Comparison of ENCODE assay signal across 1 cellular context in genomic region chr5:139648205-139649081, GRCh38.
TF ChIP-seq lines count a peak whose summit lies in the region.

TSS of gene CXXC5 (plus strand) at chr5:139648349. CDS start at chr5:139680524, 32,175 bp downstream.

TF ChIP-seq in GM12878, 131 proteins besides CTCF, POLR2A, EP300 and RAD21 (continued from another document):
- no peak for TF ChIP-seq CUX1 (IDR thresholded peaks at IDR 0.05; ENCODE audit: insufficient replicate concordance, low read depth, low read length)
- peak; percentile 70; the same call in 1 of the 2 replicates for TF ChIP-seq RB1 (IDR thresholded peaks at IDR 0.05; ENCODE audit: borderline replicate concordance)
- no peak for TF ChIP-seq PKNOX1 (IDR thresholded peaks at IDR 0.05)
- no peak for TF ChIP-seq ZBED1 (IDR thresholded peaks at IDR 0.05; ENCODE audit: borderline replicate concordance)
- no peak for TF ChIP-seq USF1 (IDR thresholded peaks at IDR 0.05; ENCODE audit: borderline replicate concordance, extremely low read length, insufficient read depth, low read depth, low read length)
- no peak for TF ChIP-seq JUNB (IDR thresholded peaks at IDR 0.05)
- TF ChIP-seq POLR2AphosphoS2 (IDR thresholded peaks at IDR 0.05; ENCODE audit: low read depth, low read length) = 0 out of 2 replicates have a peak, but pooled peaks have one; percentile 28
- TF ChIP-seq ATF2 (IDR thresholded peaks at IDR 0.05; ENCODE audit: low read length) = no peak
- TF ChIP-seq EGR1 (IDR thresholded peaks at IDR 0.05; ENCODE audit: borderline replicate concordance in 1 of 2, low read depth in 2 of 2, low read length in 2 of 2) = peak in 1 of 2 experiments; percentile 60; a peak in 2 of 3 replicates
- TF ChIP-seq RAD51 (IDR thresholded peaks at IDR 0.05) = no peak
